In the genomic region with DNA sequence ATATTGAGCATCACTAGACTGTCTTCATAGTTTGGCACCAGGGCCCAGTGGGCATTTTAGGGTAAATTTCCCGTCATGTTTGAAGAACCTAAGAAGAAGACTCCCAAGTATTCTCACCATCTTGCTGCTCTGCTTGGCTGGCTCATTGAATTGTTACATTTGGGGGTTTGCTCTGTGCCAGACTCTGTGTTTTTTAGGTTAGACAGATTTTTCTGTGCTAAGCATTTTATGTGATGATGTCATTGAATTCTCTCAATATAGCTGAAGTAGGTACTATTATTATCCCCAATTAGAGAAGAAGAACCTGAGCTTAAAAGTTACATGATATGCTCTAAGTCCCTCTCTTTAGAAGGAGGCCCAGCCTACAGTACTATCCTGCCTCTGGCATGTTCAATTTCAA, we compare ENCODE assay signal across 25 cellular contexts. TPM values are rescaled to one million over a fixed set of nuclear protein-coding genes. Genes with fewer than 3 reads are reported as not detected.
"Had no signal": no experiment of that assay in that cellular context is flagged by ENCODE, and none has a peak within 500 bp of the region (broad histone marks: within the 10 kb centered on the region; RNA-seq: fewer than 3 reads in every experiment).

No MANE protein-coding gene starts in this region.

- H3K9me3 ChIP-seq: colonic mucosa, gastrocnemius medialis, prostate gland, spleen, suprapubic skin, vagina had no signal

- DNase-seq: colonic mucosa; effector CD8-positive, alpha-beta T cell; endodermal cell; gastrocnemius medialis; head of caudate nucleus; kidney; nucleus accumbens; right cardiac atrium; spleen; stimulated activated CD4-positive, alpha-beta T cell treated with anti-CD3 and anti-CD28 coated beads, Interleukin-15, amount 100 ng/mL, for 24 hours; stimulated activated CD4-positive, alpha-beta T cell treated with anti-CD3 and anti-CD28 coated beads, Interleukin-2, amount 100 ng/mL, for 48 hours; stimulated activated naive B cell treated with anti-CD40 and anti-IgM and Interleukin-4, amounts not matched to agents 10 μg/mL and 1 μg/mL and 100 μg/mL, for 72 hours had no signal

- H3K27me3 ChIP-seq: colonic mucosa, gastrocnemius medialis, spleen, suprapubic skin, vagina had no signal

- ATAC-seq: esophagus mucosa; gastrocnemius medialis; left lobe of liver; right cardiac atrium; stimulated activated naive B cell treated with anti-CD40 and anti-IgM and Interleukin-4, amounts not matched to agents 10 μg/mL and 1 μg/mL and 100 μg/mL, for 72 hours had no signal

- FAIRE-seq: kidney had no signal

- H3K27ac ChIP-seq: colonic mucosa, epithelial cell of prostate, gastrocnemius medialis, prostate gland, skin epidermis, spleen, suprapubic skin, vagina had no signal

- H3K4me3 ChIP-seq: colonic mucosa, gastrocnemius medialis, lung, prostate gland, skin epidermis, spleen, suprapubic skin, vagina had no signal

- H3K4me1 ChIP-seq: prostate gland had no signal

- H3K36me3 ChIP-seq: colonic mucosa, gastrocnemius medialis, prostate gland, spleen, suprapubic skin, vagina had no signal

RNA-seq across cellular contexts. Expression of a gene that starts 28.0 kb away (rescaled TPM):
- total RNA-seq: endodermal cell, esophagus mucosa, glomerular endothelial cell, kidney, left lobe of liver, liver, mononuclear cell, osteocyte, renal cortical epithelial cell, right cardiac atrium, vagina had no signal
- polyA plus RNA-seq: liver, right cardiac atrium had no signal
